ENCODE assay signal across 9 cellular contexts in genomic region chr3:66483006-66483928, GRCh38. TPM values are rescaled to one million over a fixed set of nuclear protein-coding genes. Genes with fewer than 3 reads are reported as not detected.
A peak's percentile ranks its signal among the peaks of the same experiment; 100 is the strongest.
DNase-seq lines count a peak whose midpoint lies in the region; ATAC-seq, FAIRE-seq and TF ChIP-seq lines count a peak whose summit lies in the region.
"Had no signal": no experiment of that assay in that cellular context is flagged by ENCODE, and none has a peak within 500 bp of the region (broad histone marks: within the 10 kb centered on the region; RNA-seq: fewer than 3 reads in every experiment).

No MANE protein-coding gene starts in this region.

- H3K4me3 ChIP-seq in HEK293 (ENCODE audit: low read depth, low read length) = no peak overlapping the region
- H3K4me3 ChIP-seq in right cardiac atrium (ENCODE audit: low read length) = no peak overlapping the region

- H3K27me3 Mint-ChIP-seq in activated T-helper 2 cell treated with anti-CD3 and anti-CD28 coated beads, Interferon-gamma antibody, Interleukin-2, Interleukin-4, amounts not matched to agents 10 μg/mL and 5 μg/mL and 100 μg/mL, durations not matched to agents 14 hours and 24 hours and 36 hours (ENCODE audit: low read depth) = no peaks in the 10 kb centered on the region
- H3K27me3 Mint-ChIP-seq: dendritic cell treated with granulocyte-macrophage colony-stimulating factor and Interleukin-4, amounts not matched to agents 40 ng/mL and 50 ng/mL, for 4 days had no signal

- no peak overlapping the region for H3K4me3 Mint-ChIP-seq in activated T-helper 2 cell treated with anti-CD3 and anti-CD28 coated beads, Interferon-gamma antibody, Interleukin-2, Interleukin-4, amounts not matched to agents 10 μg/mL and 5 μg/mL and 100 μg/mL, durations not matched to agents 14 hours and 24 hours and 36 hours (ENCODE audit: low read depth)
- peak overlapping the region; percentile 48 for H3K4me3 Mint-ChIP-seq in stimulated activated effector memory CD8-positive, alpha-beta T cell treated with anti-CD3 and anti-CD28 coated beads, Interleukin-12 subunit alpha, Interleukin-12 subunit beta, amount 100 ng/mL, for 72 hours
- H3K4me3 Mint-ChIP-seq: dendritic cell treated with granulocyte-macrophage colony-stimulating factor and Interleukin-4, amounts not matched to agents 40 ng/mL and 50 ng/mL, for 4 days had no signal

- peaks cover 54% of the 10 kb centered on the region for H3K36me3 Mint-ChIP-seq in activated T-helper 2 cell treated with anti-CD3 and anti-CD28 coated beads, Interferon-gamma antibody, Interleukin-2, Interleukin-4, amounts not matched to agents 10 μg/mL and 5 μg/mL and 100 μg/mL, durations not matched to agents 14 hours and 24 hours and 36 hours (ENCODE audit: low read depth)
- peaks cover 17% of the 10 kb centered on the region for H3K36me3 Mint-ChIP-seq in stimulated activated effector memory CD8-positive, alpha-beta T cell treated with anti-CD3 and anti-CD28 coated beads, Interleukin-12 subunit alpha, Interleukin-12 subunit beta, amount 100 ng/mL, for 72 hours

- CTCF ChIA-PET in HEK293 (lab: Yijun Ruan, JAX) = interaction anchor here (0.5 to 1.2 kb wide), 2 partner anchors 24 to 75 kb away, joined by 3 read pairs; no protein-coding TSS in a partner anchor

- H3K4me1 ChIP-seq in HEK293 (ENCODE audit: control insufficient read depth, insufficient read depth, low read length) = peaks cover 6% of the 10 kb centered on the region; the same call in 1 of the 2 replicates
- H3K4me1 ChIP-seq in right cardiac atrium (ENCODE audit: control insufficient read depth, insufficient read depth, low read length) = peaks cover 23% of the 10 kb centered on the region

- TF ChIP-seq CTCF in HEK293 (tag by site-specific recombination; IDR thresholded peaks at IDR 0.05) = no peak

- no peak for FAIRE-seq in urothelium cell line (lab: Jason Lieb, UNC)

- peak overlapping the region; percentile 46 for H3K27ac Mint-ChIP-seq in activated T-helper 2 cell treated with anti-CD3 and anti-CD28 coated beads, Interferon-gamma antibody, Interleukin-2, Interleukin-4, amounts not matched to agents 10 μg/mL and 5 μg/mL and 100 μg/mL, durations not matched to agents 14 hours and 24 hours and 36 hours
- peak overlapping the region; percentile 64 for H3K27ac Mint-ChIP-seq in stimulated activated effector memory CD8-positive, alpha-beta T cell treated with anti-CD3 and anti-CD28 coated beads, Interleukin-12 subunit alpha, Interleukin-12 subunit beta, amount 100 ng/mL, for 72 hours
- H3K27ac Mint-ChIP-seq: dendritic cell treated with granulocyte-macrophage colony-stimulating factor and Interleukin-4, amounts not matched to agents 40 ng/mL and 50 ng/mL, for 4 days had no signal

- POLR2A ChIA-PET in HEK293 (lab: Yijun Ruan, JAX) = no interaction called here

- H3K9me3 Mint-ChIP-seq in activated T-helper 2 cell treated with anti-CD3 and anti-CD28 coated beads, Interferon-gamma antibody, Interleukin-2, Interleukin-4, amounts not matched to agents 10 μg/mL and 5 μg/mL and 100 μg/mL, durations not matched to agents 14 hours and 24 hours and 36 hours = peaks cover 15% of the 10 kb centered on the region
- peaks cover 7% of the 10 kb centered on the region for H3K9me3 Mint-ChIP-seq in stimulated activated effector memory CD8-positive, alpha-beta T cell treated with anti-CD3 and anti-CD28 coated beads, Interleukin-12 subunit alpha, Interleukin-12 subunit beta, amount 100 ng/mL, for 72 hours

- H3K27me3 ChIP-seq in right cardiac atrium (ENCODE audit: control insufficient read depth, insufficient read depth) = no peaks in the 10 kb centered on the region

- intact Hi-C loops in activated T-helper 2 cell treated with anti-CD3 and anti-CD28 coated beads, Interferon-gamma antibody, Interleukin-2, Interleukin-4, amounts not matched to agents 10 μg/mL and 5 μg/mL and 100 μg/mL, durations not matched to agents 14 hours and 24 hours and 36 hours (cut with micrococcal nuclease) = loop anchor here (5.0 kb wide), 3 partner anchors 261 to 521 kb away; partner anchors contain the start of genes MAGI1 and SLC25A26
- intact Hi-C loops in right cardiac atrium (cut with DNase I) = no loop called here

- H3K4me1 Mint-ChIP-seq in activated T-helper 2 cell treated with anti-CD3 and anti-CD28 coated beads, Interferon-gamma antibody, Interleukin-2, Interleukin-4, amounts not matched to agents 10 μg/mL and 5 μg/mL and 100 μg/mL, durations not matched to agents 14 hours and 24 hours and 36 hours (ENCODE audit: low read depth) = peaks cover 83% of the 10 kb centered on the region
- H3K4me1 Mint-ChIP-seq in stimulated activated effector memory CD8-positive, alpha-beta T cell treated with anti-CD3 and anti-CD28 coated beads, Interleukin-12 subunit alpha, Interleukin-12 subunit beta, amount 100 ng/mL, for 72 hours = peaks cover 46% of the 10 kb centered on the region

- H3K27ac ChIP-seq in HEK293 (ENCODE audit: extremely low read depth, low read depth, low read length) (no peak overlapping the region), right cardiac atrium (ENCODE audit: low read length) (peak overlapping the region; percentile 88)

- WGBS in right cardiac atrium = 51% methylated on average over 17 of the region's 17 CpGs

- ATAC-seq in right cardiac atrium = peak; percentile 87 to 89
- peak; percentile 47 for ATAC-seq in stimulated activated effector memory CD8-positive, alpha-beta T cell treated with anti-CD3 and anti-CD28 coated beads, Interleukin-12 subunit alpha, Interleukin-12 subunit beta, amount 100 ng/mL, for 72 hours

- no peaks in the 10 kb centered on the region for H3K36me3 ChIP-seq in HEK293 (ENCODE audit: control insufficient read depth in 2 of 2, insufficient read depth in 1 of 2, low read length in 2 of 2)

- peak; percentile 79 for DNase-seq in DMS 273 (lab: John Stamatoyannopoulos, UW; ENCODE audit: unreplicated experiment)
- no peak for DNase-seq in activated T-helper 2 cell treated with anti-CD3 and anti-CD28 coated beads, Interferon-gamma antibody, Interleukin-2, Interleukin-4, amounts not matched to agents 10 μg/mL and 5 μg/mL and 100 μg/mL, durations not matched to agents 14 hours and 24 hours and 36 hours (ENCODE audit: low spot score)
- peak; percentile 73 to 91 (median 90) for DNase-seq in right cardiac atrium
- DNase-seq in stimulated activated effector memory CD8-positive, alpha-beta T cell treated with anti-CD3 and anti-CD28 coated beads, Interleukin-12 subunit alpha, Interleukin-12 subunit beta, amount 100 ng/mL, for 72 hours (ENCODE audit: low spot score in 2 of 2) = no peak
- no peak for DNase-seq in stimulated activated CD4-positive, alpha-beta T cell treated with anti-CD3 and anti-CD28 coated beads, Interleukin-1b, Interleukin-23, amount 100 ng/mL, for 48 hours
- DNase-seq in urothelium cell line (ENCODE audit: low spot score) = no peak
- DNase-seq in NCI-H1105 (lab: John Stamatoyannopoulos, UW) = no peak

- H3K9me3 ChIP-seq in HEK293 (ENCODE audit: control insufficient read depth, insufficient read depth, low read depth, low read length) = no peaks in the 10 kb centered on the region
- no peaks in the 10 kb centered on the region for H3K9me3 ChIP-seq in right cardiac atrium (ENCODE audit: control insufficient read depth, low read length)

TF ChIP-seq in HEK293, 187 proteins besides CTCF, POLR2A, EP300 and RAD21:
- TF ChIP-seq ZNF324 (tag by site-specific recombination; IDR thresholded peaks at IDR 0.05) = no peak
- TF ChIP-seq GLI2 (tag by site-specific recombination; IDR thresholded peaks at IDR 0.05; ENCODE audit: borderline replicate concordance, low read depth) = no peak
- TF ChIP-seq ZNF140 (tag by site-specific recombination; IDR thresholded peaks at IDR 0.05) = 0 out of 2 replicates have a peak, but pooled peaks have one; percentile 3
- TF ChIP-seq ZIC2 (tag by site-specific recombination; IDR thresholded peaks at IDR 0.05) = peak; percentile 60; the same call in 1 of the 2 replicates
- TF ChIP-seq ZNF600 (tag by site-specific recombination; IDR thresholded peaks at IDR 0.05) = peak; percentile 55; the same call in 1 of the 2 replicates
- peak; percentile 87 for TF ChIP-seq ZBTB20 (tag by site-specific recombination; IDR thresholded peaks at IDR 0.05)
- TF ChIP-seq ZBTB17 (tag by site-specific recombination; IDR thresholded peaks at IDR 0.05) = 0 out of 2 replicates have a peak, but pooled peaks have one; percentile 37
- peak; percentile 41; the same call in 1 of the 2 replicates for TF ChIP-seq GLIS2 (tag by site-specific recombination; IDR thresholded peaks at IDR 0.05)
- TF ChIP-seq OSR2 (tag by site-specific recombination; IDR thresholded peaks at IDR 0.05) = no peak
- peak; percentile 73 for TF ChIP-seq GLIS1 (tag by site-specific recombination; IDR thresholded peaks at IDR 0.05)
- no peak for TF ChIP-seq MZF1 (tag by site-specific recombination; IDR thresholded peaks at IDR 0.05; ENCODE audit: borderline replicate concordance)
- TF ChIP-seq ZNF626 (tag by site-specific recombination; IDR thresholded peaks at IDR 0.05) = no peak
- no peak for TF ChIP-seq ZNF133 (tag by site-specific recombination; IDR thresholded peaks at IDR 0.05)

RNA-seq across cellular contexts. Expression of gene LRIG1, which starts 17.6 kb away (rescaled TPM):
- 42.5 and 47.9 TPM in 2 replicates for total RNA-seq in activated T-helper 2 cell treated with anti-CD3 and anti-CD28 coated beads, Interferon-gamma antibody, Interleukin-2, Interleukin-4, amounts not matched to agents 10 μg/mL and 5 μg/mL and 100 μg/mL, durations not matched to agents 14 hours and 24 hours and 36 hours
- 100 to 1,000 TPM; 103 to 140 (median 122) TPM for total RNA-seq in right cardiac atrium
- 80.2 TPM for polyA plus RNA-seq in right cardiac atrium

Comparison
In these comparisons a context has a peak if more than half of its experiments do, and no peak if none do; other contexts are left out.
1. DNase-seq: peak in DMS 273 (single experiment) and right cardiac atrium (3 of 3); none in activated T-helper 2 cell treated with anti-CD3 and anti-CD28 coated beads, Interferon-gamma antibody, Interleukin-2, Interleukin-4, amounts not matched to agents 10 μg/mL and 5 μg/mL and 100 μg/mL, durations not matched to agents 14 hours and 24 hours and 36 hours (single experiment), stimulated activated effector memory CD8-positive, alpha-beta T cell treated with anti-CD3 and anti-CD28 coated beads, Interleukin-12 subunit alpha, Interleukin-12 subunit beta, amount 100 ng/mL, for 72 hours (0 of 2), stimulated activated CD4-positive, alpha-beta T cell treated with anti-CD3 and anti-CD28 coated beads, Interleukin-1b, Interleukin-23, amount 100 ng/mL, for 48 hours (single experiment), urothelium cell line (single experiment) and NCI-H1105 (single experiment).